21 cellular contexts compared by ENCODE assay signal in the genomic region with DNA sequence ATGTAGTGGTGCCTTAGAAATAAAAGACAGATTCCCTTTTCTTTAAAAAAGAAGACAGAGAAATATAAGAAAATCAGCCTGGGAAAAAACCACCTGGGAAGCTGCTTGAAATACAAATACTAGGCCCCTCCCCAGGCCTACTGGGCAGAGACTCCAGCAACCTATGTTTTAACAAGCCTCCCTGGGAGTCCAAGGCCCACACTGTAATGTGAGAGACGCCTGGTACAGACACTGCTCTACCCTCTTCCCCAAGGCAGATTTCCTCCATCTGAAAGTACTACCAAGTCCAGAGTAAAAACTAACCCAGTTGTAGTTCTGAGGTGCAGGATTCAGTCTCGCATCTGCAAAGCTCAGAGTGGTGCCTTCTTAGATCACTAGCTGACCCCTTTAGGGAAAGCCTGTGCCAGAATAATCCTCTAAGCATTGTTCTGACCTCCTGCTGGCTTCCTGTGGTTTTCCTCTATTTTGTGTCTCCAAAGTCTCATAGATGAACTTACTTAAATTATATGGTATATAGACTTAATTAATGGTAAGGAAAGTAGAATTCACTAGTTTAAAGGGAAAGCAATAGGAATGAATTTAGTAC.
"Had no signal": no experiment of that assay in that cellular context is flagged by ENCODE, and none has a peak within 500 bp of the region (broad histone marks: within the 10 kb centered on the region; RNA-seq: fewer than 3 reads in every experiment).

No MANE protein-coding gene starts in this region.

- H3K36me3 Mint-ChIP-seq: activated CD4-positive, alpha-beta memory T cell treated with anti-CD3 and anti-CD28 coated beads for 36 hours had no signal

- H3K4me1 ChIP-seq: lower lobe of right lung, psoas muscle had no signal

- H3K27ac Mint-ChIP-seq: activated B cell treated with CpG ODN at 0.5 μM for 24 hours; activated CD4-positive, alpha-beta memory T cell treated with anti-CD3 and anti-CD28 coated beads for 36 hours; activated naive CD4-positive, alpha-beta T cell treated with anti-CD3 and anti-CD28 coated beads, Interleukin-2, amount 50 U/mL, for 72 hours; activated T-helper 1 cell treated with anti-CD3 and anti-CD28 coated beads, Interleukin-12 subunit alpha, Interleukin-12 subunit beta, Interleukin-2, Interleukin-4 antibody, amounts not matched to agents 30 ng/mL and 10 ng/mL and 1 ng/mL, durations not matched to agents 14 hours and 24 hours and 36 hours; dendritic cell treated with granulocyte-macrophage colony-stimulating factor and Interleukin-4, amounts not matched to agents 40 ng/mL and 50 ng/mL, for 4 days; stimulated activated naive CD8-positive, alpha-beta T cell treated with anti-CD3 and anti-CD28 coated beads, Interleukin-15, Interleukin-2, amounts not matched to agents 100 ng/mL and 50 ng/mL, for 24 hours had no signal

- H3K9me3 ChIP-seq: adrenal gland, lower lobe of right lung, psoas muscle, tibial nerve had no signal

- H3K9me3 Mint-ChIP-seq: activated B cell treated with CpG ODN at 0.5 μM for 24 hours; dendritic cell treated with granulocyte-macrophage colony-stimulating factor and Interleukin-4, amounts not matched to agents 40 ng/mL and 50 ng/mL, for 4 days had no signal

- H3K27me3 ChIP-seq: adrenal gland, tibial nerve had no signal

- ATAC-seq: activated naive CD4-positive, alpha-beta T cell treated with anti-CD3 and anti-CD28 coated beads, Interleukin-2, amount 50 U/mL, for 72 hours; lower lobe of right lung; psoas muscle; right cardiac atrium had no signal

- H3K4me1 Mint-ChIP-seq: activated B cell treated with CpG ODN at 0.5 μM for 24 hours had no signal

- H3K27me3 Mint-ChIP-seq: activated B cell treated with CpG ODN at 0.5 μM for 24 hours; activated CD4-positive, alpha-beta memory T cell treated with anti-CD3 and anti-CD28 coated beads for 36 hours; dendritic cell treated with granulocyte-macrophage colony-stimulating factor and Interleukin-4, amounts not matched to agents 40 ng/mL and 50 ng/mL, for 4 days; stimulated activated naive CD8-positive, alpha-beta T cell treated with anti-CD3 and anti-CD28 coated beads, Interleukin-15, Interleukin-2, amounts not matched to agents 100 ng/mL and 50 ng/mL, for 24 hours had no signal

- FAIRE-seq: astrocyte, bronchial epithelial cell, TTC549, urothelium cell line had no signal

- H3K36me3 ChIP-seq: adrenal gland, lower lobe of right lung, tibial nerve had no signal

- H3K4me3 ChIP-seq: adrenal gland, lower lobe of right lung, psoas muscle, tibial nerve had no signal

- H3K27ac ChIP-seq: adrenal gland, lower lobe of right lung, psoas muscle, tibial nerve had no signal

- H3K4me3 Mint-ChIP-seq: activated B cell treated with CpG ODN at 0.5 μM for 24 hours; activated CD4-positive, alpha-beta memory T cell treated with anti-CD3 and anti-CD28 coated beads for 36 hours; activated T-helper 1 cell treated with anti-CD3 and anti-CD28 coated beads, Interleukin-12 subunit alpha, Interleukin-12 subunit beta, Interleukin-2, Interleukin-4 antibody, amounts not matched to agents 30 ng/mL and 10 ng/mL and 1 ng/mL, durations not matched to agents 14 hours and 24 hours and 36 hours; dendritic cell treated with granulocyte-macrophage colony-stimulating factor and Interleukin-4, amounts not matched to agents 40 ng/mL and 50 ng/mL, for 4 days; stimulated activated naive CD8-positive, alpha-beta T cell treated with anti-CD3 and anti-CD28 coated beads, Interleukin-15, Interleukin-2, amounts not matched to agents 100 ng/mL and 50 ng/mL, for 24 hours had no signal

- DNase-seq: activated B cell treated with CpG ODN at 0.5 μM for 24 hours; activated CD4-positive, alpha-beta memory T cell treated with anti-CD3 and anti-CD28 coated beads for 36 hours; activated CD4-positive, alpha-beta T cell treated with anti-CD3 and anti-CD28 coated beads for 4 hours; activated gamma-delta T cell treated with Interleukin-2 at 50 U/mL for 16 hours; activated T-cell treated with anti-CD3 and anti-CD28 coated beads for 4 hours; adrenal gland; effector memory CD4-positive, alpha-beta T cell; islet precursor cell; lower lobe of right lung; midbrain; psoas muscle; right cardiac atrium had no signal
